3 cellular contexts compared by ENCODE assay signal in genomic region chr3:149396476-149396875, GRCh38.
TF ChIP-seq lines count a peak whose summit lies in the region.

No MANE protein-coding gene starts in this region.

TF ChIP-seq in A549, 52 proteins besides CTCF, POLR2A, EP300 and RAD21:
- no peak for TF ChIP-seq HDAC2 (IDR thresholded peaks at IDR 0.05)
- TF ChIP-seq MAX (IDR thresholded peaks at IDR 0.05), result no peak
- TF ChIP-seq ESRRA (IDR thresholded peaks at IDR 0.05; ENCODE audit: borderline replicate concordance, low read length), result no peak

TF ChIP-seq in IMR-90, 13 proteins besides CTCF, POLR2A, EP300 and RAD21:
- no peak for TF ChIP-seq ELK1 (IDR thresholded peaks at IDR 0.05; ENCODE audit: borderline replicate concordance, low read depth, low read length)
- TF ChIP-seq RFX5 (IDR thresholded peaks at IDR 0.05; ENCODE audit: low read depth, low read length), result no peak
- TF ChIP-seq NFE2L2 (IDR thresholded peaks at IDR 0.05; ENCODE audit: low read depth, low read length), result no peak
- no peak for TF ChIP-seq CEBPB (IDR thresholded peaks at IDR 0.05; ENCODE audit: low read depth, low read length)
- TF ChIP-seq MAFK (IDR thresholded peaks at IDR 0.05; ENCODE audit: low read depth, low read length), result no peak
- TF ChIP-seq USF2 (IDR thresholded peaks at IDR 0.05; ENCODE audit: low read depth, low read length), result no peak
- TF ChIP-seq MXI1 (IDR thresholded peaks at IDR 0.05; ENCODE audit: borderline replicate concordance, low read depth, low read length), result no peak
- TF ChIP-seq CHD1 (IDR thresholded peaks at IDR 0.05; ENCODE audit: low read depth, low read length), result no peak
- no peak for TF ChIP-seq RCOR1 (IDR thresholded peaks at IDR 0.05; ENCODE audit: insufficient replicate concordance, low read length)
- no peak for TF ChIP-seq BHLHE40 (IDR thresholded peaks at IDR 0.05; ENCODE audit: low read depth, low read length)
- no peak for TF ChIP-seq FOS (IDR thresholded peaks at IDR 0.05; ENCODE audit: low read depth, low read length)
- TF ChIP-seq MAZ (IDR thresholded peaks at IDR 0.05; ENCODE audit: borderline replicate concordance, low read depth, low read length), result no peak
- TF ChIP-seq SMC3 (IDR thresholded peaks at IDR 0.05; ENCODE audit: low read depth, low read length), result no peak

TF ChIP-seq in H1, 55 proteins besides CTCF, POLR2A, EP300 and RAD21:
- TF ChIP-seq EZH2 (IDR thresholded peaks at IDR 0.05; ENCODE audit: low read depth, low read length, severe bottlenecking), result no peak
- no peak for TF ChIP-seq TBP (IDR thresholded peaks at IDR 0.05; ENCODE audit: low read depth, low read length)
- no peak for TF ChIP-seq BRCA1 (IDR thresholded peaks at IDR 0.05; ENCODE audit: low read depth, low read length)
- TF ChIP-seq HDAC6 (IDR thresholded peaks at IDR 0.05; ENCODE audit: low read depth, low read length), result no peak
- TF ChIP-seq TAF1 (IDR thresholded peaks at IDR 0.05; ENCODE audit: low read depth, low read length), result no peak
- TF ChIP-seq KDM1A (IDR thresholded peaks at IDR 0.05; ENCODE audit: borderline replicate concordance, low read length), result no peak
- TF ChIP-seq EGR1 (IDR thresholded peaks at IDR 0.05; ENCODE audit: borderline replicate concordance, low read depth, low read length), result no peak
